Comparison of ENCODE assay signal across 10 cellular contexts in the genomic region with DNA sequence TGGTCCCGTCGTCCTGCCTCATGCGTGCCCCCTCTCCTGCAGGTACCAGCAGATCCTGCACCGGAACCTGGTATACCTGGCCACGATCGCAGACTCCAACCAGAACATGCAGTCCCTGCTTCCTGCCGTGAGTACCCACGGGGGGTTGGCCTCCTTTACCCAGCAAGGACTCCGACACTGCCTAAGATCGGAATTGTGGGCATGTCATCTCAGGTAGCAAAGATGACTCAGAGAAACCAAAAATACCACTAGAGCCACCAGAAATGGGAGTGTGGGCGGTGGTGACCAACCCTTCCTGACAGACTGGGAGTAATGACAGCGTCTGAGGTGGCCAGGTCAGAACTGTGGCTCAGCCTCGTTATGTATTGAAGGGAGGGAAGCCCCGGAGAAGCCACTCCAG. TPM values are rescaled to one million over a fixed set of nuclear protein-coding genes. Genes with fewer than 3 reads are reported as not detected.
DNase-seq lines count a peak whose midpoint lies in the region; ATAC-seq lines count a peak whose summit lies in the region.
"Had no signal": no experiment of that assay in that cellular context is flagged by ENCODE, and none has a peak within 500 bp of the region (broad histone marks: within the 10 kb centered on the region; RNA-seq: fewer than 3 reads in every experiment).

No MANE protein-coding gene starts in this region.

- DNase-seq in AG08396 (ENCODE audit: low spot score), result peak; percentile 50
- DNase-seq in activated CD8-positive, alpha-beta memory T cell treated with anti-CD3 and anti-CD28 coated beads, Interleukin-2, amount 10 ng/mL, durations not matched to agents 7 days and 5 days, result peak; percentile 84
- no peak for DNase-seq in natural killer cell treated with Interleukin-12 subunit alpha and Interleukin-12 subunit beta and Interleukin-15 and Interleukin-18, amount 100 ng/mL, for 72 hours (ENCODE audit: low spot score)
- DNase-seq in NAMALWA (ENCODE audit: low spot score), result no peak
- no peak for DNase-seq in RPMI8226
- no peak for DNase-seq in ecto neural progenitor cell (ENCODE audit: low spot score)
- DNase-seq in NCI-H2196 treated with DMSO at 0.1 percent for 48 hours (lab: John Stamatoyannopoulos, UW; ENCODE audit: unreplicated experiment), result no peak
- DNase-seq: left cardiac atrium, NCI-H226 had no signal

- peaks cover 18% of the 10 kb centered on the region for H3K36me3 Mint-ChIP-seq in activated CD8-positive, alpha-beta memory T cell treated with anti-CD3 and anti-CD28 coated beads, Interleukin-2, amount 10 ng/mL, durations not matched to agents 7 days and 5 days
- H3K36me3 Mint-ChIP-seq in natural killer cell treated with Interleukin-12 subunit alpha and Interleukin-12 subunit beta and Interleukin-15 and Interleukin-18, amount 100 ng/mL, for 72 hours, result peaks cover 4% of the 10 kb centered on the region

- CTCF ChIA-PET in activated CD8-positive, alpha-beta memory T cell treated with anti-CD3 and anti-CD28 coated beads, Interleukin-2, amount 10 ng/mL, durations not matched to agents 7 days and 5 days (lab: Charles Lee), result no interaction called here

- peak; percentile 42 for ATAC-seq in HG02678 (IDR thresholded peaks at IDR 0.05; ENCODE audit: unreplicated experiment)
- ATAC-seq in activated CD8-positive, alpha-beta memory T cell treated with anti-CD3 and anti-CD28 coated beads, Interleukin-2, amount 10 ng/mL, durations not matched to agents 7 days and 5 days, result peak; percentile 59
- ATAC-seq in natural killer cell treated with Interleukin-12 subunit alpha and Interleukin-12 subunit beta and Interleukin-15 and Interleukin-18, amount 100 ng/mL, for 72 hours, result peak in 1 of 2 donors; percentile 79
- ATAC-seq: left cardiac atrium had no signal

- H3K4me3 Mint-ChIP-seq in activated CD8-positive, alpha-beta memory T cell treated with anti-CD3 and anti-CD28 coated beads, Interleukin-2, amount 10 ng/mL, durations not matched to agents 7 days and 5 days, result no peak overlapping the region
- peak overlapping the region; percentile 64 for H3K4me3 Mint-ChIP-seq in natural killer cell treated with Interleukin-12 subunit alpha and Interleukin-12 subunit beta and Interleukin-15 and Interleukin-18, amount 100 ng/mL, for 72 hours

- H3K27ac Mint-ChIP-seq in activated CD8-positive, alpha-beta memory T cell treated with anti-CD3 and anti-CD28 coated beads, Interleukin-2, amount 10 ng/mL, durations not matched to agents 7 days and 5 days, result peak overlapping the region; percentile 62
- H3K27ac Mint-ChIP-seq in natural killer cell treated with Interleukin-12 subunit alpha and Interleukin-12 subunit beta and Interleukin-15 and Interleukin-18, amount 100 ng/mL, for 72 hours, result peak overlapping the region in 1 of 2 donors; percentile 55

- no peaks in the 10 kb centered on the region for H3K9me3 Mint-ChIP-seq in activated CD8-positive, alpha-beta memory T cell treated with anti-CD3 and anti-CD28 coated beads, Interleukin-2, amount 10 ng/mL, durations not matched to agents 7 days and 5 days (ENCODE audit: low read depth)
- H3K9me3 Mint-ChIP-seq in natural killer cell treated with Interleukin-12 subunit alpha and Interleukin-12 subunit beta and Interleukin-15 and Interleukin-18, amount 100 ng/mL, for 72 hours, result no peaks in the 10 kb centered on the region

- H3K4me1 Mint-ChIP-seq in activated CD8-positive, alpha-beta memory T cell treated with anti-CD3 and anti-CD28 coated beads, Interleukin-2, amount 10 ng/mL, durations not matched to agents 7 days and 5 days, result peaks cover 18% of the 10 kb centered on the region
- peaks cover 4 to 15% of the 10 kb centered on the region in 2 donors for H3K4me1 Mint-ChIP-seq in natural killer cell treated with Interleukin-12 subunit alpha and Interleukin-12 subunit beta and Interleukin-15 and Interleukin-18, amount 100 ng/mL, for 72 hours (ENCODE audit: low read depth in 2 of 2)

- no peaks in the 10 kb centered on the region for H3K27me3 Mint-ChIP-seq in activated CD8-positive, alpha-beta memory T cell treated with anti-CD3 and anti-CD28 coated beads, Interleukin-2, amount 10 ng/mL, durations not matched to agents 7 days and 5 days
- no peaks in the 10 kb centered on the region for H3K27me3 Mint-ChIP-seq in natural killer cell treated with Interleukin-12 subunit alpha and Interleukin-12 subunit beta and Interleukin-15 and Interleukin-18, amount 100 ng/mL, for 72 hours

RNA-seq across cellular contexts. Expression of a gene that starts 16.3 kb away (rescaled TPM):
- 10 to 100 TPM; 19.5 to 23.0 TPM for total RNA-seq in activated CD8-positive, alpha-beta memory T cell treated with anti-CD3 and anti-CD28 coated beads, Interleukin-2, amount 10 ng/mL, durations not matched to agents 7 days and 5 days
- total RNA-seq in natural killer cell treated with Interleukin-12 subunit alpha and Interleukin-12 subunit beta and Interleukin-15 and Interleukin-18, amount 100 ng/mL, for 72 hours, result 10 to 100 TPM; 21.2 to 45.0 TPM

RNA-seq across cellular contexts. Expression of a gene that starts 16.6 kb away (rescaled TPM):
- 100 to 1,000 TPM; 287 to 359 TPM for total RNA-seq in activated CD8-positive, alpha-beta memory T cell treated with anti-CD3 and anti-CD28 coated beads, Interleukin-2, amount 10 ng/mL, durations not matched to agents 7 days and 5 days
- total RNA-seq in natural killer cell treated with Interleukin-12 subunit alpha and Interleukin-12 subunit beta and Interleukin-15 and Interleukin-18, amount 100 ng/mL, for 72 hours, result 100 to 1,000 TPM; 284 to 315 TPM

RNA-seq across cellular contexts. Expression of a gene that starts 23.0 kb away (rescaled TPM):
- total RNA-seq in activated CD8-positive, alpha-beta memory T cell treated with anti-CD3 and anti-CD28 coated beads, Interleukin-2, amount 10 ng/mL, durations not matched to agents 7 days and 5 days, result 10 to 100 TPM; 34.0 to 40.1 TPM
- 10 to 100 TPM; 39.3 to 57.9 TPM for total RNA-seq in natural killer cell treated with Interleukin-12 subunit alpha and Interleukin-12 subunit beta and Interleukin-15 and Interleukin-18, amount 100 ng/mL, for 72 hours

RNA-seq across cellular contexts. Expression of a gene that starts 37.6 kb away (rescaled TPM):
- total RNA-seq in activated CD8-positive, alpha-beta memory T cell treated with anti-CD3 and anti-CD28 coated beads, Interleukin-2, amount 10 ng/mL, durations not matched to agents 7 days and 5 days, result 10 to 100 TPM; 34.6 to 34.8 TPM
- total RNA-seq in natural killer cell treated with Interleukin-12 subunit alpha and Interleukin-12 subunit beta and Interleukin-15 and Interleukin-18, amount 100 ng/mL, for 72 hours, result 10 to 100 TPM; 25.8 to 32.7 TPM

Comparison
In these comparisons a context has a peak if more than half of its experiments do, and no peak if none do; other contexts are left out.
1. DNase-seq: peak in AG08396 (single experiment) and activated CD8-positive, alpha-beta memory T cell treated with anti-CD3 and anti-CD28 coated beads, Interleukin-2, amount 10 ng/mL, durations not matched to agents 7 days and 5 days (single experiment); none in natural killer cell treated with Interleukin-12 subunit alpha and Interleukin-12 subunit beta and Interleukin-15 and Interleukin-18, amount 100 ng/mL, for 72 hours (single experiment), NAMALWA (single experiment), RPMI8226 (single experiment), ecto neural progenitor cell (single experiment) and NCI-H2196 treated with DMSO at 0.1 percent for 48 hours (single experiment).